In genomic region chr6:29984992-29985391, GRCh38 we compare ENCODE assay signal across 36 cellular contexts.
"Had no signal": no experiment of that assay in that cellular context is flagged by ENCODE, and none has a peak within 500 bp of the region (broad histone marks: within the 10 kb centered on the region; RNA-seq: fewer than 3 reads in every experiment).

No MANE protein-coding gene starts in this region.

- H3K27me3 ChIP-seq: adrenal gland, body of pancreas, brain microvascular endothelial cell, breast epithelium had no signal

- H3K9me3 ChIP-seq: adrenal gland, body of pancreas, breast epithelium had no signal

- H3K9me3 Mint-ChIP-seq: activated B cell treated with CpG ODN at 0.5 μM for 24 hours; activated CD4-positive, alpha-beta memory T cell treated with anti-CD3 and anti-CD28 coated beads for 36 hours; activated CD4-positive, alpha-beta T cell treated with anti-CD3 and anti-CD28 coated beads, Interleukin-2, amount 10 ng/mL, durations not matched to agents 24 days and 14 days; activated CD8-positive, alpha-beta T cell treated with anti-CD3 and anti-CD28 coated beads for 36 hours; activated naive CD4-positive, alpha-beta T cell treated with anti-CD3 and anti-CD28 coated beads for 36 hours; activated naive CD4-positive, alpha-beta T cell treated with anti-CD3 and anti-CD28 coated beads, Interleukin-2, amount 50 U/mL, for 72 hours; activated naive CD8-positive, alpha-beta T cell treated with anti-CD3 and anti-CD28 coated beads for 36 hours; activated T-cell treated with anti-CD3 and anti-CD28 coated beads, Interleukin-2, amount 50 U/mL, for 4 hours; activated T-cell treated with anti-CD3 and anti-CD28 coated beads, Interleukin-2, amount 50 U/mL, for 72 hours; activated T-helper 1 cell treated with anti-CD3 and anti-CD28 coated beads, Interleukin-12 subunit alpha, Interleukin-12 subunit beta, Interleukin-2, Interleukin-4 antibody, amounts not matched to agents 30 ng/mL and 10 ng/mL and 1 ng/mL, durations not matched to agents 14 hours and 24 hours and 36 hours; activated T-helper 17 cell treated with anti-CD3 and anti-CD28 coated beads, Interleukin-2, amount 50 U/mL, for 72 hours; T-helper 1 cell treated with Interleukin-12 subunit alpha and Interleukin-12 subunit beta and Interleukin-4 antibody, amounts not matched to agents 30 μg/mL and 1 μg/mL, for 36 hours; T-helper 2 cell treated with Interferon-gamma antibody and Interleukin-4, amounts not matched to agents 5 μg/mL and 100 μg/mL, for 36 hours had no signal

- H3K27ac ChIP-seq: adrenal gland, body of pancreas, brain microvascular endothelial cell, breast epithelium, VCaP had no signal

- FAIRE-seq: astrocyte, TTC549 had no signal

- H3K27me3 Mint-ChIP-seq: activated CD8-positive, alpha-beta T cell treated with anti-CD3 and anti-CD28 coated beads for 36 hours; activated naive CD8-positive, alpha-beta T cell treated with anti-CD3 and anti-CD28 coated beads for 36 hours had no signal

- H3K36me3 ChIP-seq: adrenal gland, brain microvascular endothelial cell, breast epithelium had no signal

- H3K4me1 Mint-ChIP-seq: activated B cell treated with CpG ODN at 0.5 μM for 24 hours; activated CD4-positive, alpha-beta T cell treated with anti-CD3 and anti-CD28 coated beads, Interleukin-2, amount 10 ng/mL, durations not matched to agents 24 days and 14 days; activated naive CD8-positive, alpha-beta T cell treated with anti-CD3 and anti-CD28 coated beads for 36 hours; activated T-helper 17 cell treated with anti-CD3 and anti-CD28 coated beads, Interleukin-2, amount 50 U/mL, for 72 hours had no signal

- H3K4me1 ChIP-seq: adrenal gland, body of pancreas, breast epithelium had no signal

- ATAC-seq: activated CD8-positive, alpha-beta T cell treated with anti-CD3 and anti-CD28 coated beads for 36 hours; activated naive CD4-positive, alpha-beta T cell treated with anti-CD3 and anti-CD28 coated beads, Interleukin-2, amount 50 U/mL, for 72 hours; activated T-cell treated with anti-CD3 and anti-CD28 coated beads, Interleukin-2, amount 50 U/mL, for 4 hours; activated T-cell treated with anti-CD3 and anti-CD28 coated beads, Interleukin-2, amount 50 U/mL, for 72 hours; activated T-helper 17 cell treated with anti-CD3 and anti-CD28 coated beads, Interleukin-2, amount 50 U/mL, for 72 hours; body of pancreas had no signal

- H3K36me3 Mint-ChIP-seq: activated CD4-positive, alpha-beta memory T cell treated with anti-CD3 and anti-CD28 coated beads for 36 hours; activated naive CD4-positive, alpha-beta T cell treated with anti-CD3 and anti-CD28 coated beads, Interleukin-2, amount 50 U/mL, for 72 hours; activated naive CD8-positive, alpha-beta T cell treated with anti-CD3 and anti-CD28 coated beads for 36 hours had no signal

- H3K4me3 ChIP-seq: adrenal gland, body of pancreas, breast epithelium had no signal

- H3K4me3 Mint-ChIP-seq: activated B cell treated with CpG ODN at 0.5 μM for 24 hours; activated CD4-positive, alpha-beta memory T cell treated with anti-CD3 and anti-CD28 coated beads for 36 hours; activated CD4-positive, alpha-beta T cell treated with anti-CD3 and anti-CD28 coated beads, Interleukin-2, amount 10 ng/mL, durations not matched to agents 24 days and 14 days; activated CD8-positive, alpha-beta T cell treated with anti-CD3 and anti-CD28 coated beads for 36 hours; activated naive CD4-positive, alpha-beta T cell treated with anti-CD3 and anti-CD28 coated beads for 36 hours; activated naive CD8-positive, alpha-beta T cell treated with anti-CD3 and anti-CD28 coated beads for 36 hours; activated T-cell treated with anti-CD3 and anti-CD28 coated beads, Interleukin-2, amount 50 U/mL, for 4 hours; activated T-cell treated with anti-CD3 and anti-CD28 coated beads, Interleukin-2, amount 50 U/mL, for 72 hours; activated T-helper 1 cell treated with anti-CD3 and anti-CD28 coated beads, Interleukin-12 subunit alpha, Interleukin-12 subunit beta, Interleukin-2, Interleukin-4 antibody, amounts not matched to agents 30 ng/mL and 10 ng/mL and 1 ng/mL, durations not matched to agents 14 hours and 24 hours and 36 hours; activated T-helper 17 cell treated with anti-CD3 and anti-CD28 coated beads, Interleukin-2, amount 50 U/mL, for 72 hours; T-helper 1 cell treated with Interleukin-12 subunit alpha and Interleukin-12 subunit beta and Interleukin-4 antibody, amounts not matched to agents 30 μg/mL and 1 μg/mL, for 36 hours; T-helper 2 cell treated with Interferon-gamma antibody and Interleukin-4, amounts not matched to agents 5 μg/mL and 100 μg/mL, for 36 hours had no signal

- DNase-seq: activated B cell treated with CpG ODN at 0.5 μM for 24 hours; activated CD4-positive, alpha-beta memory T cell treated with anti-CD3 and anti-CD28 coated beads for 36 hours; activated CD4-positive, alpha-beta T cell treated with anti-CD3 and anti-CD28 coated beads for 4 hours; activated CD4-positive, alpha-beta T cell treated with anti-CD3 and anti-CD28 coated beads, Interleukin-2, amount 10 ng/mL, durations not matched to agents 24 days and 14 days; activated CD4-positive, alpha-beta T cell treated with anti-CD3 and anti-CD28 coated beads, Interleukin-2, amount 50 U/mL, for 1 hour; activated CD4-positive, alpha-beta T cell treated with anti-CD3 and anti-CD28 coated beads, Interleukin-2, amount 50 U/mL, for 4 hours; activated CD4-positive, CD25-positive, alpha-beta regulatory T cell treated with anti-CD3 and anti-CD28 coated beads, Interleukin-2, amount 50 U/mL, for 72 hours; activated CD8-positive, alpha-beta T cell treated with anti-CD3 and anti-CD28 coated beads for 36 hours; activated effector memory CD4-positive, alpha-beta T cell treated with anti-CD3 and anti-CD28 coated beads, Interleukin-2, amount 50 U/mL, for 16 hours; activated gamma-delta T cell treated with Interleukin-2 at 50 U/mL for 16 hours; activated naive CD4-positive, alpha-beta T cell; activated naive CD4-positive, alpha-beta T cell treated with anti-CD3 and anti-CD28 coated beads for 36 hours; activated naive CD4-positive, alpha-beta T cell treated with anti-CD3 and anti-CD28 coated beads, Interleukin-2, amount 50 U/mL, for 16 hours; activated naive CD8-positive, alpha-beta T cell treated with anti-CD3 and anti-CD28 coated beads for 36 hours; activated T-cell treated with anti-CD3 and anti-CD28 coated beads for 4 hours; activated T-cell treated with anti-CD3 and anti-CD28 coated beads, Interleukin-2, amount 50 U/mL, for 1 hour; activated T-cell treated with anti-CD3 and anti-CD28 coated beads, Interleukin-2, amount 50 U/mL, for 4 hours; activated T-cell treated with anti-CD3 and anti-CD28 coated beads, Interleukin-2, amount 50 U/mL, for 72 hours; adrenal gland; amniotic stem cell; aorta; body of pancreas; brain microvascular endothelial cell; central memory CD4-positive, alpha-beta T cell; T-helper 1 cell; T-helper 2 cell; T-helper 9 cell had no signal

- H3K27ac Mint-ChIP-seq: activated B cell treated with CpG ODN at 0.5 μM for 24 hours; activated CD4-positive, alpha-beta memory T cell treated with anti-CD3 and anti-CD28 coated beads for 36 hours; activated CD4-positive, alpha-beta T cell treated with anti-CD3 and anti-CD28 coated beads, Interleukin-2, amount 10 ng/mL, durations not matched to agents 24 days and 14 days; activated CD8-positive, alpha-beta T cell treated with anti-CD3 and anti-CD28 coated beads for 36 hours; activated naive CD4-positive, alpha-beta T cell treated with anti-CD3 and anti-CD28 coated beads for 36 hours; activated naive CD4-positive, alpha-beta T cell treated with anti-CD3 and anti-CD28 coated beads, Interleukin-2, amount 50 U/mL, for 72 hours; activated naive CD8-positive, alpha-beta T cell treated with anti-CD3 and anti-CD28 coated beads for 36 hours; activated T-cell treated with anti-CD3 and anti-CD28 coated beads, Interleukin-2, amount 50 U/mL, for 72 hours; activated T-helper 1 cell treated with anti-CD3 and anti-CD28 coated beads, Interleukin-12 subunit alpha, Interleukin-12 subunit beta, Interleukin-2, Interleukin-4 antibody, amounts not matched to agents 30 ng/mL and 10 ng/mL and 1 ng/mL, durations not matched to agents 14 hours and 24 hours and 36 hours; activated T-helper 17 cell treated with anti-CD3 and anti-CD28 coated beads, Interleukin-2, amount 50 U/mL, for 72 hours; T-helper 1 cell treated with Interleukin-12 subunit alpha and Interleukin-12 subunit beta and Interleukin-4 antibody, amounts not matched to agents 30 μg/mL and 1 μg/mL, for 36 hours; T-helper 2 cell treated with Interferon-gamma antibody and Interleukin-4, amounts not matched to agents 5 μg/mL and 100 μg/mL, for 36 hours had no signal
